10 cellular contexts compared by ENCODE assay signal in the genomic region with DNA sequence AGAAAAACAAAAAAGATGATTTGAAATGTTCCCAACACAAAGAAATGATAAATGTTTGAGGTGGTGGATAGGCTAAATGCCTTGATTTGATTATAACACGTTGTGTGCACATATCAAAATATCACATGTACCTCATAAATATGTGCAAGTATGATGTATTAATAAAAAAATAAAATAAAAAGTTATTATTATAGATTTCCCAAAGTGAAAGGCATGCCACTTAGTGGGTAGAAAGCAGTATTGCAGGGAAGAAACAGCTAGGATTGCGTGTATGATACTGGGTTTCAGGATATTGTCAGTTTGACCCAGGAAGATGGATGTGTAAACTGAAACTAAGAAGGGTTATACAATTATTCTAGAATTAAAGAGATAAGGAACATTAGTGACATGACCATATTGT. TPM values are rescaled to one million over a fixed set of nuclear protein-coding genes. Genes with fewer than 3 reads are reported as not detected.
DNase-seq lines count a peak whose midpoint lies in the region; ATAC-seq and TF ChIP-seq lines count a peak whose summit lies in the region.
"Had no signal": no experiment of that assay in that cellular context is flagged by ENCODE, and none has a peak within 500 bp of the region (broad histone marks: within the 10 kb centered on the region; RNA-seq: fewer than 3 reads in every experiment).

No MANE protein-coding gene starts in this region.

- peaks cover 3% of the 10 kb centered on the region for H3K36me3 Mint-ChIP-seq in neural progenitor cell
- no peaks in the 10 kb centered on the region for H3K36me3 Mint-ChIP-seq in immature natural killer cell

- H4K20me1 ChIP-seq in Loucy (ENCODE audit: insufficient read depth, low read length, poor library complexity, severe bottlenecking): peaks cover 5% of the 10 kb centered on the region
- H4K20me1 ChIP-seq in neural progenitor cell (ENCODE audit: low read depth): peaks cover 8% of the 10 kb centered on the region

- peaks cover 11% of the 10 kb centered on the region for H3K4me1 ChIP-seq in Loucy (ENCODE audit: insufficient read depth, low read length, poor library complexity, severe bottlenecking)
- peaks cover 16% of the 10 kb centered on the region for H3K4me1 ChIP-seq in neural progenitor cell

- ATAC-seq in HG02884 (IDR thresholded peaks at IDR 0.05; ENCODE audit: unreplicated experiment): no peak

- H3K27ac ChIP-seq in neural progenitor cell: no peak overlapping the region
- H3K27ac ChIP-seq: thyroid gland had no signal

- H3K4me1 Mint-ChIP-seq in neural progenitor cell (peaks cover 15% of the 10 kb centered on the region), immature natural killer cell (peaks cover 18 to 19% of the 10 kb centered on the region in 2 donors)

- no peaks in the 10 kb centered on the region for H3F3A ChIP-seq in Loucy (ENCODE audit: low read depth)
- H3F3A ChIP-seq in neural progenitor cell (ENCODE audit: low read depth): peaks cover 12% of the 10 kb centered on the region

- H3K36me3 ChIP-seq in Loucy (ENCODE audit: insufficient read depth, low read length): no peaks in the 10 kb centered on the region
- no peaks in the 10 kb centered on the region for H3K36me3 ChIP-seq in neural progenitor cell
- H3K36me3 ChIP-seq: thyroid gland had no signal

- peak; percentile 45 for TF ChIP-seq CTCF in Loucy (conservative IDR thresholded peaks at IDR 0.05; ENCODE audit: low read length)
- peak; percentile 49 for TF ChIP-seq CTCF in neural progenitor cell (IDR thresholded peaks at IDR 0.05)

- DNase-seq in ELR (ENCODE audit: low read depth): peak; percentile 58
- peak; percentile 35 for DNase-seq in dedifferentiated amniotic fluid mesenchymal stem cell (ENCODE audit: extremely low spot score)
- no peak for DNase-seq in neural progenitor cell (ENCODE audit: low spot score)
- DNase-seq in mucosa of gallbladder (ENCODE audit: low spot score): no peak
- no peak for DNase-seq in immature natural killer cell
- DNase-seq: activated gamma-delta T cell; stimulated activated CD4-positive, alpha-beta T cell treated with anti-CD3 and anti-CD28 coated beads, Interleukin-12 subunit alpha, Interleukin-12 subunit beta, amount 100 ng/mL, for 4 hours; thyroid gland had no signal

- H3K9ac ChIP-seq in Loucy (ENCODE audit: low read depth, low read length, poor library complexity, severe bottlenecking) (no peak overlapping the region), neural progenitor cell (no peak overlapping the region)

- H3K4me3 Mint-ChIP-seq in neural progenitor cell (no peak overlapping the region), immature natural killer cell (no peak overlapping the region)

- no peak overlapping the region for H2AFZ ChIP-seq in Loucy (ENCODE audit: low read length)
- no peak overlapping the region for H2AFZ ChIP-seq in neural progenitor cell (replicated peaks)

- H3K4me2 ChIP-seq in Loucy (ENCODE audit: low read depth, low read length, poor library complexity, severe bottlenecking): no peak overlapping the region
- H3K4me2 ChIP-seq in neural progenitor cell: no peak overlapping the region

- no peaks in the 10 kb centered on the region for H3K27me3 ChIP-seq in Loucy (ENCODE audit: insufficient read depth, low read length, poor library complexity, severe bottlenecking)
- H3K27me3 ChIP-seq in neural progenitor cell: peaks cover 82% of the 10 kb centered on the region
- H3K27me3 ChIP-seq: thyroid gland had no signal

- peaks cover 9% of the 10 kb centered on the region for H3K79me2 ChIP-seq in Loucy (ENCODE audit: insufficient read depth, low read length)
- peaks cover under 1% of the 10 kb centered on the region for H3K79me2 ChIP-seq in neural progenitor cell (ENCODE audit: low read depth)

- H3K4me3 ChIP-seq in Loucy (ENCODE audit: low read length, poor library complexity, severe bottlenecking) (no peak overlapping the region), neural progenitor cell (no peak overlapping the region)
- H3K4me3 ChIP-seq: thyroid gland had no signal

- H3K27ac Mint-ChIP-seq in neural progenitor cell (no peak overlapping the region), immature natural killer cell (no peak overlapping the region)

- H3K27me3 Mint-ChIP-seq in neural progenitor cell (ENCODE audit: insufficient read depth, low read depth): peaks cover 5% of the 10 kb centered on the region
- H3K27me3 Mint-ChIP-seq in immature natural killer cell (ENCODE audit: low read depth in 3 of 3): peaks cover 7 to 13% (median 10%) of the 10 kb centered on the region in 3 donors

- H3K9me3 Mint-ChIP-seq in neural progenitor cell (peaks cover 4% of the 10 kb centered on the region), immature natural killer cell (no peaks in the 10 kb centered on the region)

- no peaks in the 10 kb centered on the region for H3K9me2 ChIP-seq in Loucy (replicated peaks; ENCODE audit: low read depth, low read length)

- no peaks in the 10 kb centered on the region for H3K9me3 ChIP-seq in Loucy (ENCODE audit: insufficient read depth, low read depth, low read length)
- no peaks in the 10 kb centered on the region for H3K9me3 ChIP-seq in neural progenitor cell (ENCODE audit: low read depth)
- H3K9me3 ChIP-seq: thyroid gland had no signal

RNA-seq across cellular contexts. Expression of gene TMEM38B, which starts 3.6 kb away (rescaled TPM):
- total RNA-seq in neural progenitor cell (ENCODE audit: low replicate concordance): 20.2 and 21.1 TPM in 2 replicates
- 12.6 TPM for total RNA-seq in mucosa of gallbladder
- 10 to 100 TPM; 15.9 to 21.3 (median 17.9) TPM for polyA plus RNA-seq in immature natural killer cell

RNA-seq across cellular contexts. Expression of gene TAL2, which starts 28.5 kb away (rescaled TPM):
- 2.5 TPM in 1 of 2 replicates, not detected in the other for total RNA-seq in neural progenitor cell (ENCODE audit: low replicate concordance)
- 0.58 TPM for total RNA-seq in mucosa of gallbladder
- polyA plus RNA-seq in immature natural killer cell: not detected
- total RNA-seq: thyroid gland had no signal

Comparison
In these comparisons a context has a peak if more than half of its experiments do, and no peak if none do; other contexts are left out.
1. DNase-seq: peak in ELR (single experiment) and dedifferentiated amniotic fluid mesenchymal stem cell (single experiment); none in neural progenitor cell (single experiment), mucosa of gallbladder (single experiment) and immature natural killer cell (0 of 3).